In the genomic region with DNA sequence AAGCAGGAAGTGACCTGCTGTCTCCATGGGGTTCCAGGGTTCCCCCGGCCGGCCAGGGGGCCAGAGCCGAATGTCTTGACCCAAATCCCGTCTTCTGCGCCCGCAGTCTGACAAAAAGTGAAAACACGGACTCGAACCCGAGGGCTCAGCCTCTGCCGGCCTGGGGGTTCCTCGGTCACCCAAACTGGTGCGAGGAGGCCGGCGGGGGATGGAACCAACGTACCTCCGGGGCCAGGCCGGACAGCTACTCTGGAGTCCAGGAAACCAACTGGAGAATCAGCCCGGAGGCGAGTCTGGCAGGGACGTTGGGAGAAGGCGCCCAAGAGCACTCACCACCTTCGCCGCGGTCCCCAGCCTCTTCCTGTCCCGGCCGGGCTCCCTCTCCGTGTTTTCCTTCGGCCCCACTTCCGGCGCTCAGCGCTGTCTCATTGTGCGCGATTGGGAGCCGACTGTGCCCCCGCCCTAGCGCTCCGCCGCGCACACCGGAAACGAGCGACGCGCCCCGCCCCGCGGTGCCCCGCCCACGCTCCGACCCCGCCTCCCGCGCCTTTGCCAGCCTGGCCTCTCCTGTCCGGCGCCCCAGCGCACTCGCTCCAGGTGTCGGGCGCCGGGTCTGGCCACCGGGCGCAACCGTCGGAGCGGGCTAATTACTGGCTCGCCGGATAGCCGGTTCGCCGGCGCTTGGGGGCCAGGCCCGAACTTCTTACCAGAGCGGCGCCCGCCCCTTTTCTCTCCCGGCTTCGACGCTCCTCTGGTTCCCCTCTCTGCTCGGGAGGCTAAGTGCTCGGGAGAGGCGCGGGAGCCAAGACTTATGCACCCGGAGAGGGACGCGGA, we compare ENCODE assay signal across 8 cellular contexts. TPM values are rescaled to one million over a fixed set of nuclear protein-coding genes. Genes with fewer than 3 reads are reported as not detected.
DNase-seq lines count a peak whose midpoint lies in the region; ATAC-seq and TF ChIP-seq lines count a peak whose summit lies in the region.

A gene with protein sequence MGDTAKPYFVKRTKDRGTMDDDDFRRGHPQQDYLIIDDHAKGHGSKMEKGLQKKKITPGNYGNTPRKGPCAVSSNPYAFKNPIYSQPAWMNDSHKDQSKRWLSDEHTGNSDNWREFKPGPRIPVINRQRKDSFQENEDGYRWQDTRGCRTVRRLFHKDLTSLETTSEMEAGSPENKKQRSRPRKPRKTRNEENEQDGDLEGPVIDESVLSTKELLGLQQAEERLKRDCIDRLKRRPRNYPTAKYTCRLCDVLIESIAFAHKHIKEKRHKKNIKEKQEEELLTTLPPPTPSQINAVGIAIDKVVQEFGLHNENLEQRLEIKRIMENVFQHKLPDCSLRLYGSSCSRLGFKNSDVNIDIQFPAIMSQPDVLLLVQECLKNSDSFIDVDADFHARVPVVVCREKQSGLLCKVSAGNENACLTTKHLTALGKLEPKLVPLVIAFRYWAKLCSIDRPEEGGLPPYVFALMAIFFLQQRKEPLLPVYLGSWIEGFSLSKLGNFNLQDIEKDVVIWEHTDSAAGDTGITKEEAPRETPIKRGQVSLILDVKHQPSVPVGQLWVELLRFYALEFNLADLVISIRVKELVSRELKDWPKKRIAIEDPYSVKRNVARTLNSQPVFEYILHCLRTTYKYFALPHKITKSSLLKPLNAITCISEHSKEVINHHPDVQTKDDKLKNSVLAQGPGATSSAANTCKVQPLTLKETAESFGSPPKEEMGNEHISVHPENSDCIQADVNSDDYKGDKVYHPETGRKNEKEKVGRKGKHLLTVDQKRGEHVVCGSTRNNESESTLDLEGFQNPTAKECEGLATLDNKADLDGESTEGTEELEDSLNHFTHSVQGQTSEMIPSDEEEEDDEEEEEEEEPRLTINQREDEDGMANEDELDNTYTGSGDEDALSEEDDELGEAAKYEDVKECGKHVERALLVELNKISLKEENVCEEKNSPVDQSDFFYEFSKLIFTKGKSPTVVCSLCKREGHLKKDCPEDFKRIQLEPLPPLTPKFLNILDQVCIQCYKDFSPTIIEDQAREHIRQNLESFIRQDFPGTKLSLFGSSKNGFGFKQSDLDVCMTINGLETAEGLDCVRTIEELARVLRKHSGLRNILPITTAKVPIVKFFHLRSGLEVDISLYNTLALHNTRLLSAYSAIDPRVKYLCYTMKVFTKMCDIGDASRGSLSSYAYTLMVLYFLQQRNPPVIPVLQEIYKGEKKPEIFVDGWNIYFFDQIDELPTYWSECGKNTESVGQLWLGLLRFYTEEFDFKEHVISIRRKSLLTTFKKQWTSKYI (N-terminal part only) (minus strand): TSS at position 363 of the 834 bp plus-strand sequence. CDS start 1,211 bp downstream, outside the sequence.

- CTCF ChIA-PET in activated B cell treated with CpG ODN at 0.5 μM for 24 hours (lab: Charles Lee), result no interaction called here

- H3K4me1 Mint-ChIP-seq in activated B cell treated with CpG ODN at 0.5 μM for 24 hours (peaks cover 51% of the 10 kb centered on the region), immature natural killer cell (peaks cover 46 to 58% of the 10 kb centered on the region in 2 donors)

- DNase-seq in AG08396 (ENCODE audit: low spot score) (peak; percentile 97), NCI-H2227 treated with DMSO at 0.1 percent for 48 hours (lab: John Stamatoyannopoulos, UW) (peak; percentile 88), activated B cell treated with CpG ODN at 0.5 μM for 24 hours (peak; percentile 98), cardiac fibroblast (ENCODE audit: low read depth in 2 of 2) (peak; percentile 96 to 98), immature natural killer cell (peak; percentile 95), smooth muscle cell of the brain vasculature (ENCODE audit: low read depth, low spot score) (peak; percentile 84)

- intact Hi-C loops in activated B cell treated with CpG ODN at 0.5 μM for 24 hours (cut with micrococcal nuclease), result loop anchor here (1.0 to 2.0 kb wide), 6 partner anchors 13 to 612 kb away; partner anchors contain the start of genes GAS1 and ISCA1

- POLR2A ChIA-PET in activated B cell treated with CpG ODN at 0.5 μM for 24 hours (lab: Charles Lee), result interaction anchor here (1.1 to 2.8 kb wide), 2 partner anchors 13 to 72 kb away, joined by 4 to 13 read pairs; partner anchors contain the start of gene ISCA1

- TF ChIP-seq CTCF in activated B cell treated with CpG ODN at 0.5 μM for 24 hours (IDR thresholded peaks at IDR 0.05) (no peak), cardiac fibroblast (IDR thresholded peaks at IDR 0.05; ENCODE audit: low read depth, low read length) (no peak)

- H3K9me3 Mint-ChIP-seq in activated B cell treated with CpG ODN at 0.5 μM for 24 hours (no peaks in the 10 kb centered on the region), immature natural killer cell (no peaks in the 10 kb centered on the region)

- in situ Hi-C loops in GM18951 (cut with MboI; ENCODE audit: low sequenced_read_pairs, unreplicated experiment), result no loop called here

- ATAC-seq in HG03175 (IDR thresholded peaks at IDR 0.05; ENCODE audit: unreplicated experiment), result peak; percentile 81
- ATAC-seq in activated B cell treated with CpG ODN at 0.5 μM for 24 hours (ENCODE audit: low read depth), result peak; percentile 88

- peak within 1 kb of the TSS; percentile 92 for H3K27ac Mint-ChIP-seq in activated B cell treated with CpG ODN at 0.5 μM for 24 hours
- H3K27ac Mint-ChIP-seq in immature natural killer cell, result peak within 1 kb of the TSS; percentile 93 to 98 (median 98)

- peaks cover 26% of the 10 kb centered on the region for H3K36me3 Mint-ChIP-seq in activated B cell treated with CpG ODN at 0.5 μM for 24 hours (ENCODE audit: low read depth)
- H3K36me3 Mint-ChIP-seq in immature natural killer cell, result peaks cover 7 to 10% (median 10%) of the 10 kb centered on the region in 3 donors

- H3K4me3 ChIP-seq in cardiac fibroblast (replicated peaks in 1 of 2; ENCODE audit: low read depth in 2 of 2, low read length in 2 of 2), result peak within 1 kb of the TSS; percentile 95 to 96

- H3K4me3 Mint-ChIP-seq in activated B cell treated with CpG ODN at 0.5 μM for 24 hours (peak within 1 kb of the TSS; percentile 93), immature natural killer cell (peak within 1 kb of the TSS; percentile 96 to 99 (median 99))

- H3K27me3 Mint-ChIP-seq in activated B cell treated with CpG ODN at 0.5 μM for 24 hours, result no peaks in the 10 kb centered on the region
- peaks cover 6 to 12% (median 6%) of the 10 kb centered on the region in 3 donors for H3K27me3 Mint-ChIP-seq in immature natural killer cell (ENCODE audit: low read depth in 3 of 3)

- TF ChIP-seq POLR2A in GM18951 (IDR thresholded peaks at IDR 0.05; ENCODE audit: extremely low read depth, insufficient read depth, insufficient read length), result peak; percentile 81

RNA-seq across cellular contexts. Expression of the gene that starts here (rescaled TPM):
- 43.8 and 50.4 TPM in 2 replicates for total RNA-seq in activated B cell treated with CpG ODN at 0.5 μM for 24 hours
- 10 to 100 TPM; 16.1 to 34.4 (median 18.0) TPM for polyA plus RNA-seq in immature natural killer cell

Comparison
In these comparisons a context has a peak if more than half of its experiments do, and no peak if none do; other contexts are left out.
1. Peak in every context shown above with its lines: DNase-seq, ATAC-seq and H3K4me3 ChIP-seq.